In the genomic region with DNA sequence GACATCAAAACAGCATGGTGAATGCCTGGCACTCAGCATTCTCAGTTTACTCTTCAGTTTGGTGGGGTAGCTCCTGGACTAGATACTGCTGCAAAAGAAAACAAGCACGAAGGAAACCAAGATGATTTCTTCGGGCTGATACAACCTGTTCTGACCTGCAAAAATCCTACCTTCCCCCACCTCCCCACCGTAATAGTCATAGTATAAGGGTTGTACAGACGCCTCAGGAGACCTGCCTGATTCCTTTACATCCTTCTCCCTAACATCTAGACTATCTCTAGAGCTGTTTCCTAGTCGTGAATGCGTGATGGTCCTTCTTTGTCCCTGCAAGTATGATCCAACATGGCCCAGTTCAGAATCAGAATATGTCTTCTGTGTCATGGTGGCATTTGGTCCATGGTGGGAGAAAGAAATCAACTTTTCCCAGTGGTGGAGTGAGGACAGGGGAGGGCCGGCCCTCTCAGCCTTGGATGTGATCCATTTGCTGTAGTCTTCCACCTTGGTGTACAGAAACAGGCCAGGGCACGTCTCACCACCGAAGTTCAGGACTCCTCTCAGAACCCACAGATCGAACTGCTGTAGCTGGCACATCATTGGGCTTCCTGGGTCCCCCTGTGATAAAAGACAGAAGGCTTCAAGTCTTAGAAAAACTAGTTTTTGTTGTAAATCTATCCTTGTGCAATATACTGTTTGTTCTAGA, we compare ENCODE assay signal across 29 cellular contexts. TPM values are rescaled to one million over a fixed set of nuclear protein-coding genes. Genes with fewer than 3 reads are reported as not detected.
"Had no signal": no experiment of that assay in that cellular context is flagged by ENCODE, and none has a peak within 500 bp of the region (broad histone marks: within the 10 kb centered on the region; RNA-seq: fewer than 3 reads in every experiment).

No MANE protein-coding gene starts in this region.

- H3K36me3 ChIP-seq: gastrocnemius medialis, heart left ventricle, lower lobe of right lung had no signal

- H3K4me1 Mint-ChIP-seq: activated CD4-positive, alpha-beta T cell treated with anti-CD3 and anti-CD28 coated beads, Interleukin-2, amount 10 ng/mL, durations not matched to agents 24 days and 14 days; central memory CD8-positive, alpha-beta T cell; immature natural killer cell had no signal

- DNase-seq: activated CD4-positive, alpha-beta T cell treated with anti-CD3 and anti-CD28 coated beads, Interleukin-2, amount 10 ng/mL, durations not matched to agents 24 days and 14 days; activated CD4-positive, CD25-positive, alpha-beta regulatory T cell; activated CD8-positive, alpha-beta memory T cell treated with anti-CD3 and anti-CD28 coated beads, Interleukin-2, amount 50 U/mL, for 4 hours; activated CD8-positive, alpha-beta T cell treated with anti-CD3 and anti-CD28 coated beads, Interleukin-2, amount 10 ng/mL, durations not matched to agents 7 days and 5 days; activated gamma-delta T cell; activated T-cell treated with anti-CD3 and anti-CD28 coated beads, Interleukin-2, amount 50 U/mL, for 48 hours; amniotic stem cell; body of pancreas; cortex of kidney; effector CD8-positive, alpha-beta T cell; gastrocnemius medialis; heart left ventricle; immature natural killer cell; left cardiac atrium; lower lobe of right lung; midbrain; posterior cingulate gyrus; retina; stimulated activated CD4-positive, alpha-beta T cell treated with anti-CD3 and anti-CD28 coated beads, Interleukin-15, amount 100 ng/mL, for 24 hours; stimulated activated CD4-positive, alpha-beta T cell treated with anti-CD3 and anti-CD28 coated beads, Interleukin-4, amount 100 ng/mL, for 1 hour; stimulated activated naive CD4-positive, alpha-beta T cell; substantia nigra; trophoblast cell had no signal

- H3K4me3 Mint-ChIP-seq: activated CD4-positive, alpha-beta T cell treated with anti-CD3 and anti-CD28 coated beads, Interleukin-2, amount 10 ng/mL, durations not matched to agents 24 days and 14 days; activated CD8-positive, alpha-beta T cell treated with anti-CD3 and anti-CD28 coated beads, Interleukin-2, amount 10 ng/mL, durations not matched to agents 7 days and 5 days; central memory CD8-positive, alpha-beta T cell; immature natural killer cell; T-helper 2 cell treated with Interferon-gamma antibody and Interleukin-4, amounts not matched to agents 5 μg/mL and 100 μg/mL, for 36 hours had no signal

- ATAC-seq: activated CD8-positive, alpha-beta T cell treated with anti-CD3 and anti-CD28 coated beads, Interleukin-2, amount 10 ng/mL, durations not matched to agents 7 days and 5 days; activated naive CD4-positive, alpha-beta T cell treated with anti-CD3 and anti-CD28 coated beads, Interleukin-2, amount 50 U/mL, for 72 hours; body of pancreas; gastrocnemius medialis; heart left ventricle; lower lobe of right lung had no signal

- FAIRE-seq: endothelial cell of umbilical vein had no signal

- H3K36me3 Mint-ChIP-seq: activated naive CD4-positive, alpha-beta T cell treated with anti-CD3 and anti-CD28 coated beads, Interleukin-2, amount 50 U/mL, for 72 hours; immature natural killer cell had no signal

- H3K4me3 ChIP-seq: body of pancreas, gastrocnemius medialis, heart left ventricle, lower lobe of right lung had no signal

- H3K9me3 Mint-ChIP-seq: activated CD4-positive, alpha-beta T cell treated with anti-CD3 and anti-CD28 coated beads, Interleukin-2, amount 10 ng/mL, durations not matched to agents 24 days and 14 days; activated naive CD4-positive, alpha-beta T cell treated with anti-CD3 and anti-CD28 coated beads, Interleukin-2, amount 50 U/mL, for 72 hours; central memory CD8-positive, alpha-beta T cell; immature natural killer cell; T-helper 2 cell treated with Interferon-gamma antibody and Interleukin-4, amounts not matched to agents 5 μg/mL and 100 μg/mL, for 36 hours had no signal

- H3K27me3 ChIP-seq: body of pancreas, gastrocnemius medialis, heart left ventricle had no signal

- H3K9me3 ChIP-seq: body of pancreas, gastrocnemius medialis, heart left ventricle, lower lobe of right lung had no signal

- H3K27ac Mint-ChIP-seq: activated CD4-positive, alpha-beta T cell treated with anti-CD3 and anti-CD28 coated beads, Interleukin-2, amount 10 ng/mL, durations not matched to agents 24 days and 14 days; activated CD8-positive, alpha-beta T cell treated with anti-CD3 and anti-CD28 coated beads, Interleukin-2, amount 10 ng/mL, durations not matched to agents 7 days and 5 days; immature natural killer cell had no signal

- H3K4me1 ChIP-seq: body of pancreas, gastrocnemius medialis, heart left ventricle, lower lobe of right lung had no signal

- H3K27ac ChIP-seq: body of pancreas, gastrocnemius medialis, heart left ventricle, lower lobe of right lung had no signal

RNA-seq across cellular contexts. Expression of a gene that starts 14.5 kb away (rescaled TPM):
- total RNA-seq: activated CD4-positive, alpha-beta T cell treated with anti-CD3 and anti-CD28 coated beads, Interleukin-2, amount 10 ng/mL, durations not matched to agents 24 days and 14 days; activated CD8-positive, alpha-beta T cell treated with anti-CD3 and anti-CD28 coated beads, Interleukin-2, amount 10 ng/mL, durations not matched to agents 7 days and 5 days; activated naive CD4-positive, alpha-beta T cell treated with anti-CD3 and anti-CD28 coated beads, Interleukin-2, amount 50 U/mL, for 72 hours; body of pancreas; endothelial cell of umbilical vein; gastrocnemius medialis; heart left ventricle; left cardiac atrium; lower lobe of right lung; myocyte; skeletal muscle tissue had no signal
- polyA plus RNA-seq: endothelial cell of umbilical vein, heart left ventricle, immature natural killer cell had no signal
